In the genomic region with DNA sequence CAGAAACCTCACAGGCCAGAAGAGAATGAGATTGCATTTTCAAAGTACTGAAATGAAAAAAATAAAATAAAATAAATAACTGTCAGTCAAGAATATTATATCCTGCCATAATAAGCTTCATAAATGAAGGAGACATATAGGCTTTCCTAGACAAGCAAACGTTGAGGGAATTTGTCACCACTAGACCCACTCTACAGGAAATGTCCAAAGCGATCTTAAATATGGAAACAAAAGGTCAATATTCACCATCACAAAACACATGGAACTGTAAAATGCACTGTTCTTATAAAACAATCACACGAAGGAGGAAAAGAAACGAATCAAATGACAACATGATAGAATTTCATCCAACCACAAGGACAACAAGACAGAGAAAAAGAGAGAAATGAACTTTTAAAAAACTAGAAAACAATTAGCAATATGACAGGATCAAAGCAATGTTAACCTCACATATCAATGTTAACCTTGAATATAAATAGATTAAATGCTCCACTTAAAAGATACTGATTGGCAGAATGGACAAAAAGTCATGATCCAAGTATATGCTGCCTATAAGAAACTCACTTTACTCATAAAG, we compare ENCODE assay signal across 9 cellular contexts.
"Had no signal": no experiment of that assay in that cellular context is flagged by ENCODE, and none has a peak within 500 bp of the region (broad histone marks: within the 10 kb centered on the region; RNA-seq: fewer than 3 reads in every experiment).

No MANE protein-coding gene starts in this region.

- H3K4me3 Mint-ChIP-seq: HFFc6 had no signal

- H3K9ac ChIP-seq: GM23248, KMS-11 had no signal

- H3K4me2 ChIP-seq: KMS-11 had no signal

- H3K36me3 ChIP-seq: HAP-1 had no signal

- H2AFZ ChIP-seq: GM23248 had no signal

- H3K27ac ChIP-seq: GM23248, HL-60, KMS-11 had no signal

- DNase-seq: GM23248, GOT3, H7, HFFc6, IMR-90, KBM-7 had no signal

- H3K27ac Mint-ChIP-seq: HFFc6 had no signal

- H3K4me3 ChIP-seq: GM23248, HAP-1 had no signal
